17 cellular contexts compared by ENCODE assay signal in genomic region chr2:62947403-62947802, GRCh38.
"Had no signal": no experiment of that assay in that cellular context is flagged by ENCODE, and none has a peak within 500 bp of the region (broad histone marks: within the 10 kb centered on the region; RNA-seq: fewer than 3 reads in every experiment).

No MANE protein-coding gene starts in this region.

- H3K9me3 ChIP-seq: pancreas, thyroid gland, upper lobe of right lung, vagina had no signal

- H3K4me1 ChIP-seq: thyroid gland, upper lobe of right lung, vagina had no signal

- DNase-seq: effector CD4-positive, alpha-beta T cell; immature natural killer cell; left colon; mesendoderm; naive B cell; occipital lobe; pancreas; right cardiac atrium; small intestine; stimulated activated CD4-positive, alpha-beta T cell treated with anti-CD3 and anti-CD28 coated beads, Interleukin-12 subunit alpha, Interleukin-12 subunit beta, amount 100 ng/mL, for 4 hours; stimulated activated naive CD4-positive, alpha-beta T cell; thyroid gland; upper lobe of right lung had no signal

- H3K4me3 ChIP-seq: coronary artery, pancreas, thyroid gland, upper lobe of right lung, vagina had no signal

- H3K27ac ChIP-seq: coronary artery, epithelial cell of prostate, foreskin keratinocyte, thyroid gland, upper lobe of right lung, vagina had no signal

- H3K36me3 ChIP-seq: pancreas, thyroid gland, vagina had no signal

- H3K27me3 ChIP-seq: foreskin keratinocyte, pancreas, thyroid gland, upper lobe of right lung, vagina had no signal
